In genomic region chrX:154398668-154399526, GRCh38 we compare ENCODE assay signal across 1 cellular context.
A peak's percentile ranks its signal among the peaks of the same experiment; 100 is the strongest.
TF ChIP-seq lines count a peak whose summit lies in the region.

No MANE protein-coding gene starts in this region.

TF ChIP-seq in HepG2, 621 proteins besides CTCF, POLR2A, EP300 and RAD21 (continued from another document):
- TF ChIP-seq ZMAT3 (CRISPR knock-in tag; conservative IDR thresholded peaks at IDR 0.05) (no peak; the same call in 1 of the 2 replicates), KAT8 (CRISPR knock-in tag; IDR thresholded peaks at IDR 0.05) (no peak), HNF1A (IDR thresholded peaks at IDR 0.05; ENCODE audit: low read depth) (no peak), HNF1A (CRISPR knock-in tag; IDR thresholded peaks at IDR 0.05; ENCODE audit: borderline replicate concordance) (no peak), MED8 (CRISPR knock-in tag; IDR thresholded peaks at IDR 0.05; ENCODE audit: insufficient replicate concordance) (no peak), MTA1 (CRISPR knock-in tag; IDR thresholded peaks at IDR 0.05; ENCODE audit: borderline replicate concordance) (no peak), ATF4 (CRISPR knock-in tag; IDR thresholded peaks at IDR 0.05) (peak in 1 of 2 experiments; percentile 15; a peak in 1 of 4 replicates), SALL2 (CRISPR knock-in tag; IDR thresholded peaks at IDR 0.05) (0 out of 2 replicates have a peak, but pooled peaks have one; percentile 18), ZBTB7A (CRISPR knock-in tag; IDR thresholded peaks at IDR 0.05) (no peak), REPIN1 (CRISPR knock-in tag; IDR thresholded peaks at IDR 0.05; ENCODE audit: borderline replicate concordance, low read depth) (no peak), NFIC (IDR thresholded peaks at IDR 0.05; ENCODE audit: low read length) (0 out of 2 replicates have a peak, but pooled peaks have one; percentile 7), TGIF2 (CRISPR knock-in tag; IDR thresholded peaks at IDR 0.05) (peak; percentile 24; the same call in 1 of the 2 replicates), ZNF343 (CRISPR knock-in tag; IDR thresholded peaks at IDR 0.05) (0 out of 2 replicates have a peak, but pooled peaks have one; percentile 25), ZNF3 (CRISPR knock-in tag; IDR thresholded peaks at IDR 0.05) (no peak), KDM3A (CRISPR knock-in tag; IDR thresholded peaks at IDR 0.05; ENCODE audit: low read depth) (no peak), ZNF607 (CRISPR knock-in tag; IDR thresholded peaks at IDR 0.05; ENCODE audit: borderline replicate concordance) (no peak), ZNF891 (CRISPR knock-in tag; IDR thresholded peaks at IDR 0.05) (no peak), ZNF34 (CRISPR knock-in tag; IDR thresholded peaks at IDR 0.05; ENCODE audit: borderline replicate concordance) (no peak), ZNF333 (CRISPR knock-in tag; IDR thresholded peaks at IDR 0.05; ENCODE audit: borderline replicate concordance) (no peak), EZH2 (conservative IDR thresholded peaks at IDR 0.05; ENCODE audit: low read depth, low read length) (no peak), ZNF570 (CRISPR knock-in tag; IDR thresholded peaks at IDR 0.05; ENCODE audit: borderline replicate concordance) (no peak), ZNF772 (CRISPR knock-in tag; IDR thresholded peaks at IDR 0.05) (no peak), EED (CRISPR knock-in tag; IDR thresholded peaks at IDR 0.05) (no peak), ELF4 (CRISPR knock-in tag; IDR thresholded peaks at IDR 0.05; ENCODE audit: borderline replicate concordance) (no peak), ZNF253 (CRISPR knock-in tag; IDR thresholded peaks at IDR 0.05; ENCODE audit: borderline replicate concordance) (no peak), RBM22 (optimal IDR thresholded peaks at IDR 0.05; ENCODE audit: low read length) (peak; percentile 60), ZNF501 (CRISPR knock-in tag; IDR thresholded peaks at IDR 0.05) (0 out of 2 replicates have a peak, but pooled peaks have one; percentile 19), ZNF615 (CRISPR knock-in tag; IDR thresholded peaks at IDR 0.05; ENCODE audit: borderline replicate concordance) (no peak), ARID4A (CRISPR knock-in tag; IDR thresholded peaks at IDR 0.05; ENCODE audit: borderline replicate concordance) (peak; percentile 49), ARNTL (CRISPR knock-in tag; IDR thresholded peaks at IDR 0.05) (peak; percentile 39; the same call in 1 of the 2 replicates), EEA1 (CRISPR knock-in tag; IDR thresholded peaks at IDR 0.05; ENCODE audit: borderline replicate concordance) (no peak), ZNF687 (CRISPR knock-in tag; IDR thresholded peaks at IDR 0.05) (peak; percentile 63), XRCC5 (optimal IDR thresholded peaks at IDR 0.05; ENCODE audit: low read length) (peak; percentile 33), GTF2F1 (IDR thresholded peaks at IDR 0.05; ENCODE audit: low read length) (no peak), RARG (CRISPR knock-in tag; IDR thresholded peaks at IDR 0.05; ENCODE audit: low read depth) (no peak), SOX13 (IDR thresholded peaks at IDR 0.05) (no peak), SOX13 (CRISPR knock-in tag; conservative IDR thresholded peaks at IDR 0.05 in 1 of 2, IDR thresholded peaks at IDR 0.05 in 1 of 2) (peak in 1 of 2 experiments; percentile 16; a peak in 1 of 4 replicates), ZNF451 (CRISPR knock-in tag; IDR thresholded peaks at IDR 0.05) (no peak), NKX3-1 (CRISPR knock-in tag; IDR thresholded peaks at IDR 0.05) (no peak)
- TF ChIP-seq, protein P1, sequence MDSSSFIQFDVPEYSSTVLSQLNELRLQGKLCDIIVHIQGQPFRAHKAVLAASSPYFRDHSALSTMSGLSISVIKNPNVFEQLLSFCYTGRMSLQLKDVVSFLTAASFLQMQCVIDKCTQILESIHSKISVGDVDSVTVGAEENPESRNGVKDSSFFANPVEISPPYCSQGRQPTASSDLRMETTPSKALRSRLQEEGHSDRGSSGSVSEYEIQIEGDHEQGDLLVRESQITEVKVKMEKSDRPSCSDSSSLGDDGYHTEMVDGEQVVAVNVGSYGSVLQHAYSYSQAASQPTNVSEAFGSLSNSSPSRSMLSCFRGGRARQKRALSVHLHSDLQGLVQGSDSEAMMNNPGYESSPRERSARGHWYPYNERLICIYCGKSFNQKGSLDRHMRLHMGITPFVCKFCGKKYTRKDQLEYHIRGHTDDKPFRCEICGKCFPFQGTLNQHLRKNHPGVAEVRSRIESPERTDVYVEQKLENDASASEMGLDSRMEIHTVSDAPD (CRISPR knock-in tag; IDR thresholded peaks at IDR 0.05): no peak
- TF ChIP-seq, protein P2, sequence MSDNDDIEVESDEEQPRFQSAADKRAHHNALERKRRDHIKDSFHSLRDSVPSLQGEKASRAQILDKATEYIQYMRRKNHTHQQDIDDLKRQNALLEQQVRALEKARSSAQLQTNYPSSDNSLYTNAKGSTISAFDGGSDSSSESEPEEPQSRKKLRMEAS (IDR thresholded peaks at IDR 0.05): peak; percentile 89
TF ChIP-seq in HepG2: peak in this region for 49.
